Comparison of ENCODE assay signal across 14 cellular contexts in the genomic region with DNA sequence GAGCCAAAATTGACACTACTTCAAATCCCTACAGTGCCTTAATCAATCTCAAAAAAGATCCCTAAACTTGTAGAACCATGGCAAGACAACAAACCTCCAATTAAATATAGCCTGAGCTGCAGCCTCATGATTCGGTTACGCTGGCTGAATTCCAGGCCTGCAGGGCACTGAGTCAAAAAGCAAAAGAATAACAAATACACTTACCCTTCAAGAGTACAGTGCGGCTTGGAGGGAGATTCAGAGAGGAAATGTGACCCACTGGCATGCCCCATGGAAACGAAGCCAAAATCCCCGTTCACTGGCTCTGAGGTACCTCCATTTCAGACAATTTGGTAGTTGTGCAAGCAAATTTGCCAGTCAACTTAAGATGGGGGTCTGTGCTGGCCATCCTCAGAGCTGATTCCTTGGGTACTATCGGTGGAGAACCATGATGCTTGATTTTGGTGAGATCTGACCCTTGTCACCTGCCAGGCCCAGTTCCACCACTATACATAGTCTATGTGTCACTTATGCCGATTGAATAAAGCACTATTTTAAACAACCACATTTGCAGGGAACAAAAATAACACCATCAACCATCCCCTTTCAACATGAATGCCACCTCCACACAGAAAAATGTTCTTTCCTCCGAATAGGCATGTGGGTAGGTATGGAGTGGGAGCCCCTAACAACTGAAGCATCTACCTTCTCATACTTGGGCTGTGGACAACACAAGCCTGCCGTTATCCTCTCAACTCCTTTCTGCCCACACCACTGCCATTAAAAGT. TPM values are rescaled to one million over a fixed set of nuclear protein-coding genes. Genes with fewer than 3 reads are reported as not detected.
DNase-seq lines count a peak whose midpoint lies in the region; ATAC-seq, FAIRE-seq and TF ChIP-seq lines count a peak whose summit lies in the region.
"Had no signal": no experiment of that assay in that cellular context is flagged by ENCODE, and none has a peak within 500 bp of the region (broad histone marks: within the 10 kb centered on the region; RNA-seq: fewer than 3 reads in every experiment).

No MANE protein-coding gene starts in this region.

- H4K20me1 ChIP-seq in MM.1S (ENCODE audit: insufficient read depth, low read length) = no peaks in the 10 kb centered on the region

- 57 to 73% methylated on average over 9 of the region's 9 CpGs for WGBS in lung, 2 donors

- no peaks in the 10 kb centered on the region for H3K4me1 Mint-ChIP-seq in activated CD8-positive, alpha-beta memory T cell treated with anti-CD3 and anti-CD28 coated beads, Interleukin-2, amount 10 ng/mL, durations not matched to agents 7 days and 5 days
- H3K4me1 Mint-ChIP-seq: IgD-negative memory B cell had no signal

- H3K9me3 ChIP-seq in lung (ENCODE audit: control insufficient read depth in 2 of 2, insufficient read depth in 1 of 2, low read length in 1 of 2) = peaks cover 0 to 2% of the 10 kb centered on the region in 2 donors
- no peaks in the 10 kb centered on the region for H3K9me3 ChIP-seq in MM.1S (replicated peaks; ENCODE audit: insufficient read depth, low read length)
- H3K9me3 ChIP-seq: lower lobe of right lung, upper lobe of left lung had no signal

- no peak for TF ChIP-seq CTCF in BJ (IDR thresholded peaks at IDR 0.05; ENCODE audit: insufficient read depth, low read depth, low read length)
- no peak for TF ChIP-seq CTCF in bronchial epithelial cell (IDR thresholded peaks at IDR 0.05; ENCODE audit: insufficient read depth, low read length, severe bottlenecking)
- TF ChIP-seq CTCF in lung (IDR thresholded peaks at IDR 0.05; ENCODE audit: control extremely low read depth, extremely low read depth) = no peak
- TF ChIP-seq CTCF in MM.1S (IDR thresholded peaks at IDR 0.05; ENCODE audit: low read length) = no peak

- H3K27me3 Mint-ChIP-seq in activated CD8-positive, alpha-beta memory T cell treated with anti-CD3 and anti-CD28 coated beads, Interleukin-2, amount 10 ng/mL, durations not matched to agents 7 days and 5 days = peaks cover 9% of the 10 kb centered on the region
- H3K27me3 Mint-ChIP-seq: dendritic cell treated with granulocyte-macrophage colony-stimulating factor and Interleukin-4, amounts not matched to agents 40 ng/mL and 50 ng/mL, for 4 days had no signal

- H3K79me2 ChIP-seq in MM.1S (ENCODE audit: low read length) = no peaks in the 10 kb centered on the region

- DNase-seq in BJ (ENCODE audit: low read depth) (peak; percentile 31), NCI-H2029 treated with DMSO at 0.1 percent for 48 hours (lab: John Stamatoyannopoulos, UW) (peak; percentile 69), bronchial epithelial cell (ENCODE audit: low read depth) (peak; percentile 91), lung (ENCODE audit: low spot score) (no peak), MM.1S (no peak)
- DNase-seq in activated CD8-positive, alpha-beta memory T cell treated with anti-CD3 and anti-CD28 coated beads, Interleukin-2, amount 10 ng/mL, durations not matched to agents 7 days and 5 days = no peak
- DNase-seq: lower lobe of right lung had no signal

- H3K27ac Mint-ChIP-seq in activated CD8-positive, alpha-beta memory T cell treated with anti-CD3 and anti-CD28 coated beads, Interleukin-2, amount 10 ng/mL, durations not matched to agents 7 days and 5 days = no peak overlapping the region
- H3K27ac Mint-ChIP-seq: dendritic cell treated with granulocyte-macrophage colony-stimulating factor and Interleukin-4, amounts not matched to agents 40 ng/mL and 50 ng/mL, for 4 days; IgD-negative memory B cell had no signal

- no peaks in the 10 kb centered on the region for H3F3A ChIP-seq in MM.1S (ENCODE audit: insufficient read depth, low read length)

- FAIRE-seq in bronchial epithelial cell (lab: Jason Lieb, UNC) = peak; percentile 7

- no peaks in the 10 kb centered on the region for H3K9me2 ChIP-seq in MM.1S (replicated peaks; ENCODE audit: insufficient read depth, low read length)

- no peaks in the 10 kb centered on the region for H3K27me3 ChIP-seq in BJ (ENCODE audit: control insufficient read depth, insufficient read depth, low read length)
- peaks cover 5% of the 10 kb centered on the region for H3K27me3 ChIP-seq in bronchial epithelial cell (ENCODE audit: control insufficient read depth, insufficient read depth, low read length)
- H3K27me3 ChIP-seq in lung (ENCODE audit: control insufficient read depth, insufficient read depth) = no peaks in the 10 kb centered on the region
- no peaks in the 10 kb centered on the region for H3K27me3 ChIP-seq in MM.1S (replicated peaks; ENCODE audit: insufficient read depth, low read length)
- H3K27me3 ChIP-seq: upper lobe of left lung had no signal

- CTCF ChIA-PET in BJ (lab: Yijun Ruan, JAX) = no interaction called here
- CTCF ChIA-PET in activated CD8-positive, alpha-beta memory T cell treated with anti-CD3 and anti-CD28 coated beads, Interleukin-2, amount 10 ng/mL, durations not matched to agents 7 days and 5 days (lab: Charles Lee) = no interaction called here

- H3K4me2 ChIP-seq in MM.1S (ENCODE audit: low read depth, low read length) = no peak overlapping the region

- H3K4me1 ChIP-seq in lung (ENCODE audit: control insufficient read depth in 2 of 2, insufficient read depth in 2 of 2, low read length in 2 of 2) (no peaks in the 10 kb centered on the region), MM.1S (ENCODE audit: low read length) (no peaks in the 10 kb centered on the region)
- H3K4me1 ChIP-seq: lower lobe of right lung had no signal

- H3K9me3 Mint-ChIP-seq in activated CD8-positive, alpha-beta memory T cell treated with anti-CD3 and anti-CD28 coated beads, Interleukin-2, amount 10 ng/mL, durations not matched to agents 7 days and 5 days (ENCODE audit: low read depth) = no peaks in the 10 kb centered on the region
- H3K9me3 Mint-ChIP-seq: IgD-negative memory B cell had no signal

- peak overlapping the region in 1 of 2 donors; percentile 91 for H3K27ac ChIP-seq in lung (ENCODE audit: low read depth in 1 of 2, low read length in 1 of 2)
- H3K27ac ChIP-seq in MM.1S (ENCODE audit: low read length) = no peak overlapping the region
- H3K27ac ChIP-seq: C4-2B, lower lobe of right lung, upper lobe of left lung had no signal

- H3K36me3 ChIP-seq in BJ (ENCODE audit: control insufficient read depth, insufficient read depth, low read length) (no peaks in the 10 kb centered on the region), bronchial epithelial cell (ENCODE audit: control insufficient read depth, insufficient read depth, low read length) (no peaks in the 10 kb centered on the region), lung (ENCODE audit: control insufficient read depth in 2 of 2, insufficient read depth in 2 of 2, low read length in 2 of 2) (no peaks in the 10 kb centered on the region), MM.1S (replicated peaks; ENCODE audit: insufficient read depth, low read length) (no peaks in the 10 kb centered on the region)
- H3K36me3 ChIP-seq: lower lobe of right lung, upper lobe of left lung had no signal

- POLR2A ChIA-PET in BJ (lab: Charles Lee) = no interaction called here

- peak; percentile 20 for ATAC-seq in lung (ENCODE audit: insufficient read depth, low FRiP score)
- ATAC-seq in GM19351 (IDR thresholded peaks at IDR 0.05; ENCODE audit: unreplicated experiment) = no peak
- no peak for ATAC-seq in activated CD8-positive, alpha-beta memory T cell treated with anti-CD3 and anti-CD28 coated beads, Interleukin-2, amount 10 ng/mL, durations not matched to agents 7 days and 5 days
- ATAC-seq in GM21515 (IDR thresholded peaks at IDR 0.05; ENCODE audit: unreplicated experiment) = no peak
- ATAC-seq: HCT116 had no signal

- no peak overlapping the region for H2AFZ ChIP-seq in MM.1S (ENCODE audit: low read length)

- no peaks in the 10 kb centered on the region for H3K36me3 Mint-ChIP-seq in activated CD8-positive, alpha-beta memory T cell treated with anti-CD3 and anti-CD28 coated beads, Interleukin-2, amount 10 ng/mL, durations not matched to agents 7 days and 5 days
- H3K36me3 Mint-ChIP-seq: IgD-negative memory B cell had no signal

- H3K4me3 Mint-ChIP-seq in activated CD8-positive, alpha-beta memory T cell treated with anti-CD3 and anti-CD28 coated beads, Interleukin-2, amount 10 ng/mL, durations not matched to agents 7 days and 5 days = no peak overlapping the region
- H3K4me3 Mint-ChIP-seq: dendritic cell treated with granulocyte-macrophage colony-stimulating factor and Interleukin-4, amounts not matched to agents 40 ng/mL and 50 ng/mL, for 4 days; IgD-negative memory B cell had no signal

- no peak overlapping the region for H3K9ac ChIP-seq in MM.1S (ENCODE audit: low read length)

- H3K4me3 ChIP-seq in BJ (ENCODE audit: low read depth, low read length) (no peak overlapping the region), bronchial epithelial cell (ENCODE audit: low read depth, low read length) (no peak overlapping the region), lung (no peak overlapping the region), MM.1S (ENCODE audit: low read length) (no peak overlapping the region)
- H3K4me3 ChIP-seq: lower lobe of right lung, upper lobe of left lung had no signal

RNA-seq across cellular contexts. Expression of a gene that starts 2.1 kb away (rescaled TPM):
- polyA plus RNA-seq in BJ (2011; rRNA removed) = not detected in 2 replicates
- polyA minus RNA-seq in BJ (2011; rRNA and poly(A)+ RNA removed) = not detected in 2 replicates
- total RNA-seq in bronchial epithelial cell = under 0.01 TPM in 2 replicates
- total RNA-seq in lung = under 1 TPM; 0.03 to 0.06 TPM
- polyA plus RNA-seq in lung = under 1 TPM; under 0.01 TPM
- not detected for total RNA-seq in activated CD8-positive, alpha-beta memory T cell treated with anti-CD3 and anti-CD28 coated beads, Interleukin-2, amount 10 ng/mL, durations not matched to agents 7 days and 5 days
- total RNA-seq: lower lobe of right lung had no signal
- polyA plus RNA-seq: IgD-negative memory B cell had no signal

Comparison
In these comparisons a context has a peak if more than half of its experiments do, and no peak if none do; other contexts are left out.
1. DNase-seq: peak in BJ (single experiment), NCI-H2029 treated with DMSO at 0.1 percent for 48 hours (single experiment) and bronchial epithelial cell (single experiment); none in lung (single experiment), activated CD8-positive, alpha-beta memory T cell treated with anti-CD3 and anti-CD28 coated beads, Interleukin-2, amount 10 ng/mL, durations not matched to agents 7 days and 5 days (single experiment) and MM.1S (single experiment).